Comparison of ENCODE assay signal across 8 cellular contexts in genomic region chr2:87485884-87486283, GRCh38.
A peak's percentile ranks its signal among the peaks of the same experiment; 100 is the strongest.
DNase-seq lines count a peak whose midpoint lies in the region; ATAC-seq, FAIRE-seq and TF ChIP-seq lines count a peak whose summit lies in the region.
"Not testable (repeated sequence)": the region's sequence is repeated elsewhere in the genome, so short reads cannot be mapped to it uniquely, and the experiment has no call there.

No MANE protein-coding gene starts in this region.

- H3K9me3 ChIP-seq in DOHH2 (ENCODE audit: control insufficient read depth, insufficient read depth, low read length); SK-N-SH; astrocyte (ENCODE audit: insufficient read depth, low read depth, low read length); kidney (ENCODE audit: control insufficient read depth in 1 of 2, low read length in 2 of 2): not testable (repeated sequence)

- H3K36me3 Mint-ChIP-seq in astrocyte (ENCODE audit: low read depth, unreplicated experiment), result not testable (repeated sequence)

- H3K9me2 ChIP-seq in DOHH2 (replicated peaks; ENCODE audit: control insufficient read depth, low read length); SK-N-SH: not testable (repeated sequence)

- DNase-seq in SK-N-SH; astrocyte (ENCODE audit: low read depth); kidney: not testable (repeated sequence)
- DNase-seq in stimulated activated CD4-positive, alpha-beta T cell treated with anti-CD3 and anti-CD28 coated beads, Interleukin-4, amount 100 ng/mL, for 24 hours, result peak; percentile 64

- H3K9me3 Mint-ChIP-seq in astrocyte (ENCODE audit: unreplicated experiment), result not testable (repeated sequence)

- H3K4me3 Mint-ChIP-seq in astrocyte (ENCODE audit: unreplicated experiment), result not testable (repeated sequence)

- FAIRE-seq in astrocyte (lab: Jason Lieb, UNC), result not testable (repeated sequence)
- peak; percentile 30 for FAIRE-seq in kidney (lab: Jason Lieb, UNC)

- H3K4me1 ChIP-seq in DOHH2 (ENCODE audit: control insufficient read depth, low read length), result peaks cover 28% of the 10 kb centered on the region
- not testable (repeated sequence) for H3K4me1 ChIP-seq in SK-N-SH (ENCODE audit: control insufficient read depth in 1 of 2, insufficient read depth in 2 of 2, low read depth in 1 of 2, low read length in 1 of 2); astrocyte (ENCODE audit: insufficient read depth, low read length); kidney (ENCODE audit: control insufficient read depth in 1 of 2, insufficient read depth in 1 of 2, low read depth in 1 of 2, low read length in 2 of 2)

- not testable (repeated sequence) for H3K79me2 ChIP-seq in DOHH2 (ENCODE audit: control insufficient read depth, low read length)
- H3K79me2 ChIP-seq in SK-N-SH (ENCODE audit: insufficient read depth), result peaks cover 60% of the 10 kb centered on the region
- H3K79me2 ChIP-seq in astrocyte (ENCODE audit: insufficient read depth, low read length), result peaks cover 74% of the 10 kb centered on the region

- CTCF ChIA-PET in SK-N-SH (lab: Yijun Ruan, JAX), result not testable (repeated sequence)

- H4K20me1 ChIP-seq in DOHH2 (ENCODE audit: control insufficient read depth, insufficient read depth, low read depth, low read length), result not testable (repeated sequence)
- H4K20me1 ChIP-seq in SK-N-SH (ENCODE audit: insufficient read depth) (peaks cover 85% of the 10 kb centered on the region), astrocyte (ENCODE audit: insufficient read depth, low read length) (peaks cover 32% of the 10 kb centered on the region)

- not testable (repeated sequence) for H3K36me3 ChIP-seq in DOHH2 (ENCODE audit: control insufficient read depth, low read length); SK-N-SH (replicated peaks in 1 of 2; ENCODE audit: control insufficient read depth in 1 of 2, insufficient read depth in 2 of 2, low read length in 1 of 2); astrocyte (ENCODE audit: insufficient read depth, low read length); kidney (ENCODE audit: control insufficient read depth in 1 of 2, insufficient read depth in 2 of 2, low read length in 2 of 2)

- peak overlapping the region; percentile 51 for H3K4me2 ChIP-seq in DOHH2 (ENCODE audit: low read length)
- H3K4me2 ChIP-seq in SK-N-SH, result peak overlapping the region; percentile 63
- H3K4me2 ChIP-seq in astrocyte (ENCODE audit: low read length), result peak overlapping the region; percentile 55

- not testable (repeated sequence) for TF ChIP-seq EP300 in SK-N-SH (IDR thresholded peaks at IDR 0.05; ENCODE audit: borderline replicate concordance in 1 of 2, low read depth in 1 of 2, low read length in 1 of 2)

- intact Hi-C loops in kidney (cut with DNase I), result not testable (repeated sequence)

- POLR2A ChIA-PET in SK-N-SH (lab: Yijun Ruan, JAX), result not testable (repeated sequence)

- H3F3A ChIP-seq in DOHH2 (ENCODE audit: control insufficient read depth, insufficient read depth); SK-N-SH (replicated peaks; ENCODE audit: insufficient read depth): not testable (repeated sequence)

- H3K27me3 ChIP-seq in DOHH2 (ENCODE audit: control insufficient read depth, low read length); SK-N-SH (ENCODE audit: insufficient read depth); astrocyte (ENCODE audit: insufficient read depth, low read length): not testable (repeated sequence)

- peak overlapping the region; percentile 48 for H3K27ac ChIP-seq in DOHH2 (ENCODE audit: low read depth, low read length)
- not testable (repeated sequence) for H3K27ac ChIP-seq in SK-N-SH (ENCODE audit: low read depth in 2 of 2, low read length in 1 of 2); astrocyte (ENCODE audit: low read depth, low read length)
- peak overlapping the region in 1 of 2 donors; percentile 71 for H3K27ac ChIP-seq in kidney (ENCODE audit: low read depth in 2 of 2, low read length in 2 of 2)

- not testable (repeated sequence) for TF ChIP-seq CTCF in DOHH2 (IDR thresholded peaks at IDR 0.05; ENCODE audit: low read depth, low read length, poor library complexity, severe bottlenecking); SK-N-SH (IDR thresholded peaks at IDR 0.05); astrocyte (IDR thresholded peaks at IDR 0.05; ENCODE audit: insufficient read depth, low read depth, low read length); kidney (IDR thresholded peaks at IDR 0.05; ENCODE audit: borderline replicate concordance, extremely low read depth, insufficient read depth)

- not testable (repeated sequence) for H2AFZ ChIP-seq in SK-N-SH (ENCODE audit: low read depth); astrocyte (ENCODE audit: low read depth, low read length)

- not testable (repeated sequence) for H3K27ac Mint-ChIP-seq in astrocyte (ENCODE audit: unreplicated experiment)

- not testable (repeated sequence) for H3K27me3 Mint-ChIP-seq in astrocyte (ENCODE audit: low read depth, unreplicated experiment)

- H3K4me1 Mint-ChIP-seq in astrocyte (ENCODE audit: low read depth, unreplicated experiment), result peaks cover 14% of the 10 kb centered on the region

- TF ChIP-seq RAD21 in SK-N-SH (IDR thresholded peaks at IDR 0.05; ENCODE audit: low read length), result not testable (repeated sequence)

- peak; percentile 93 for ATAC-seq in GM19438 (IDR thresholded peaks at IDR 0.05; ENCODE audit: low read depth, unreplicated experiment)
- peak; percentile 96 for ATAC-seq in HG02678 (IDR thresholded peaks at IDR 0.05; ENCODE audit: unreplicated experiment)
- peak; percentile 97 for ATAC-seq in HG03354 (IDR thresholded peaks at IDR 0.05; ENCODE audit: poor library complexity, severe bottlenecking, unreplicated experiment)

- not testable (repeated sequence) for H3K9ac ChIP-seq in SK-N-SH; astrocyte (ENCODE audit: low read length); kidney (ENCODE audit: low read length in 2 of 2)

- no CpG with 5 or more reads among the region's 10 CpGs for WGBS in SK-N-SH (ENCODE audit: low lambda C conversion rate)

- H3K4me3 ChIP-seq in DOHH2 (ENCODE audit: low read length); SK-N-SH (ENCODE audit: low read depth in 2 of 2, low read length in 1 of 2); astrocyte (ENCODE audit: insufficient read depth, low read depth, low read length); kidney (ENCODE audit: low read length in 2 of 2): not testable (repeated sequence)
